2 cellular contexts compared by ENCODE assay signal in genomic region chr5:56150756-56151155, GRCh38.
TF ChIP-seq lines count a peak whose summit lies in the region.
"Not testable (repeated sequence)": the region's sequence is repeated elsewhere in the genome, so short reads cannot be mapped to it uniquely, and the experiment has no call there.

No MANE protein-coding gene starts in this region.

TF ChIP-seq in IMR-90, 13 proteins besides CTCF, POLR2A, EP300 and RAD21:
- TF ChIP-seq CEBPB (IDR thresholded peaks at IDR 0.05; ENCODE audit: low read depth, low read length): 0 out of 2 replicates have a peak, but pooled peaks have one; percentile 4

TF ChIP-seq in K562, 482 proteins besides CTCF, POLR2A, EP300 and RAD21:
- not testable (repeated sequence) for TF ChIP-seq CEBPG (CRISPR knock-in tag; IDR thresholded peaks at IDR 0.05)
- peak in 1 of 2 experiments; percentile 40; a peak in 1 of 4 replicates for TF ChIP-seq CEBPG (tag; conservative IDR thresholded peaks at IDR 0.05 in 1 of 2, IDR thresholded peaks at IDR 0.05 in 1 of 2)
- peak; percentile 56 for TF ChIP-seq CEBPB (tag; IDR thresholded peaks at IDR 0.05)
TF ChIP-seq in K562: peak in this region for 2; not testable (repeated sequence) for 480.
